ENCODE assay signal across 1 cellular context in genomic region chr10:4981722-4982471, GRCh38.
TF ChIP-seq lines count a peak whose summit lies in the region.

No MANE protein-coding gene starts in this region.

TF ChIP-seq in K562, 482 proteins besides CTCF, POLR2A, EP300 and RAD21 (continued from another document and continues in another):
- TF ChIP-seq MGA (IDR thresholded peaks at IDR 0.05) (peak; percentile 50), ZNF23 (CRISPR knock-in tag; IDR thresholded peaks at IDR 0.05) (no peak), LEF1 (IDR thresholded peaks at IDR 0.05) (peak; percentile 88), MXD1 (CRISPR knock-in tag; IDR thresholded peaks at IDR 0.05; ENCODE audit: borderline replicate concordance, poor library complexity, severe bottlenecking) (no peak), ETV6 (IDR thresholded peaks at IDR 0.05; ENCODE audit: borderline replicate concordance in 1 of 2, low read depth in 2 of 2, low read length in 1 of 2) (no peak), ETV6 (CRISPR knock-in tag; IDR thresholded peaks at IDR 0.05; ENCODE audit: borderline replicate concordance) (no peak), ATF4 (CRISPR knock-in tag; IDR thresholded peaks at IDR 0.05) (no peak), MTA2 (IDR thresholded peaks at IDR 0.05; ENCODE audit: low read depth) (peak; percentile 44), GATA2 (CRISPR knock-in tag; IDR thresholded peaks at IDR 0.05) (peak; percentile 41), KLF13 (tag; IDR thresholded peaks at IDR 0.05; ENCODE audit: borderline replicate concordance, low read depth) (peak; percentile 37; the same call in 1 of the 2 replicates), CBFA2T3 (IDR thresholded peaks at IDR 0.05) (peak; percentile 91), CXXC5 (CRISPR knock-in tag; IDR thresholded peaks at IDR 0.05) (no peak), ZBTB33 (CRISPR knock-in tag; IDR thresholded peaks at IDR 0.05) (no peak), TBL1XR1 (IDR thresholded peaks at IDR 0.05; ENCODE audit: low read length in 2 of 2) (peak in 1 of 2 experiments; percentile 80; a peak in 2 of 4 replicates), CTBP1 (IDR thresholded peaks at IDR 0.05; ENCODE audit: borderline replicate concordance) (peak; percentile 95), SMARCC2 (IDR thresholded peaks at IDR 0.05; ENCODE audit: low read depth) (0 out of 2 replicates have a peak, but pooled peaks have one; percentile 56), TRIM28 (IDR thresholded peaks at IDR 0.05) (0 out of 2 replicates have a peak, but pooled peaks have one; percentile 52), HMBOX1 (IDR thresholded peaks at IDR 0.05) (0 out of 2 replicates have a peak, but pooled peaks have one; percentile 48), MTA1 (IDR thresholded peaks at IDR 0.05; ENCODE audit: borderline replicate concordance) (0 out of 2 replicates have a peak, but pooled peaks have one; percentile 43), POLR2AphosphoS5 (IDR thresholded peaks at IDR 0.05; ENCODE audit: control insufficient read depth, insufficient read depth, low read depth, low read length) (peak; percentile 67), CBFA2T2 (conservative IDR thresholded peaks at IDR 0.05) (peak; percentile 82), FOSL1 (tag; conservative IDR thresholded peaks at IDR 0.05) (peak; percentile 55), TGIF2 (CRISPR knock-in tag; IDR thresholded peaks at IDR 0.05) (no peak), TARDBP (IDR thresholded peaks at IDR 0.05) (peak; percentile 76; the same call in 1 of the 2 replicates), PCBP1 (IDR thresholded peaks at IDR 0.05; ENCODE audit: low read depth, low read length, poor library complexity, severe bottlenecking) (no peak), BCOR (IDR thresholded peaks at IDR 0.05) (no peak), ZKSCAN1 (IDR thresholded peaks at IDR 0.05; ENCODE audit: low read depth, low read length) (no peak), ZFP36 (IDR thresholded peaks at IDR 0.05; ENCODE audit: low read depth, low read length, partially characterized antibody) (peak; percentile 8), NCOA2 (IDR thresholded peaks at IDR 0.05; ENCODE audit: partially characterized antibody in 2 of 2) (no peak), SP1 (CRISPR knock-in tag; IDR thresholded peaks at IDR 0.05) (peak; percentile 38; the same call in 1 of the 2 replicates), MAFG (tag; conservative IDR thresholded peaks at IDR 0.05) (no peak; the same call in 1 of the 2 replicates), PRDM10 (IDR thresholded peaks at IDR 0.05; ENCODE audit: partially characterized antibody) (no peak), ARID2 (IDR thresholded peaks at IDR 0.05) (peak; percentile 57; the same call in 1 of the 2 replicates), THRAP3 (IDR thresholded peaks at IDR 0.05; ENCODE audit: borderline replicate concordance) (no peak), ESRRA (IDR thresholded peaks at IDR 0.05; ENCODE audit: borderline replicate concordance, low read depth) (peak; percentile 100), TAL1 (IDR thresholded peaks at IDR 0.05) (peak; percentile 78), SMAD4 (CRISPR knock-in tag; conservative IDR thresholded peaks at IDR 0.05) (peak; percentile 70), RFX1 (IDR thresholded peaks at IDR 0.05) (peak; percentile 76), BHLHE40 (IDR thresholded peaks at IDR 0.05; ENCODE audit: low read length) (peak; percentile 44), MYNN (IDR thresholded peaks at IDR 0.05) (peak; percentile 73), MYNN (CRISPR knock-in tag; IDR thresholded peaks at IDR 0.05) (no peak)
